In the genomic region with DNA sequence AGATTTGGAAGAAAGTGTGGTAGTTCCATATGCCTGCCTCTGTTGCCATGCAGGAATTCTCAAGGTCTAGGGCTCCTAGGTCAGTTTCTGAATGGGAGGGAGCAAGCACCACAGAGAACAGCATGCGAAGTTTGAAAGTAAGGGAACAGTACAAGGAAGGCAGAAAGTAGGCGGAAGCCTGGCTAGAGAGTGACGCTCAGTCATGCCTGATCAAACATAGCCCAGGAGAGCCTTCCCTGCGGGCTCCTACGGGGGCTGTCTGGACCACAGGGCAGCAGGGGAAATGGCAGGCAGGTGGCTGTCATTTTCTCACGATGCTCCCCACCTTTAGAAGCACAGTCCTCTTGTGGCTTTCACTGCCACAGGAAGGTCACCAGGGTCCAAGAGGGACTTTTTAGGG, we compare ENCODE assay signal across 35 cellular contexts.
"Had no signal": no experiment of that assay in that cellular context is flagged by ENCODE, and none has a peak within 500 bp of the region (broad histone marks: within the 10 kb centered on the region; RNA-seq: fewer than 3 reads in every experiment).

No MANE protein-coding gene starts in this region.

- H3K9me3 Mint-ChIP-seq: activated CD4-positive, alpha-beta memory T cell treated with anti-CD3 and anti-CD28 coated beads, Interleukin-2, amount 10 ng/mL, durations not matched to agents 7 days and 5 days; activated naive CD8-positive, alpha-beta T cell treated with anti-CD3 and anti-CD28 coated beads for 36 hours; central memory CD8-positive, alpha-beta T cell had no signal

- H3K36me3 ChIP-seq: brain microvascular endothelial cell, Peyer's patch had no signal

- H3K4me3 Mint-ChIP-seq: activated B cell treated with CpG ODN at 0.5 μM for 24 hours; activated CD4-positive, alpha-beta memory T cell treated with anti-CD3 and anti-CD28 coated beads, Interleukin-2, amount 10 ng/mL, durations not matched to agents 7 days and 5 days; activated CD8-positive, alpha-beta memory T cell treated with anti-CD3 and anti-CD28 coated beads, Interleukin-2, amount 10 ng/mL, durations not matched to agents 7 days and 5 days; activated naive CD8-positive, alpha-beta T cell treated with anti-CD3 and anti-CD28 coated beads for 36 hours; central memory CD8-positive, alpha-beta T cell had no signal

- DNase-seq: activated B cell treated with CpG ODN at 0.5 μM for 24 hours; activated CD4-positive, alpha-beta memory T cell treated with anti-CD3 and anti-CD28 coated beads, Interleukin-2, amount 10 ng/mL, durations not matched to agents 7 days and 5 days; activated CD4-positive, alpha-beta T cell treated with anti-CD3 and anti-CD28 coated beads for 1 hour; activated CD4-positive, alpha-beta T cell treated with anti-CD3 and anti-CD28 coated beads for 48 hours; activated CD8-positive, alpha-beta memory T cell treated with anti-CD3 and anti-CD28 coated beads for 24 hours; activated CD8-positive, alpha-beta memory T cell treated with anti-CD3 and anti-CD28 coated beads, Interleukin-2, amount 10 ng/mL, durations not matched to agents 7 days and 5 days; activated CD8-positive, alpha-beta memory T cell treated with anti-CD3 and anti-CD28 coated beads, Interleukin-2, amount 50 U/mL, for 48 hours; activated effector memory CD4-positive, alpha-beta T cell treated with Interleukin-2 at 50 U/mL for 16 hours; activated naive CD4-positive, alpha-beta T cell treated with anti-CD3 and anti-CD28 coated beads, Interleukin-2, amount 50 U/mL, for 16 hours; activated naive CD8-positive, alpha-beta T cell treated with anti-CD3 and anti-CD28 coated beads for 36 hours; activated T-cell treated with anti-CD3 and anti-CD28 coated beads, Interleukin-2, amount 50 U/mL, for 48 hours; amniotic stem cell; aorta; brain microvascular endothelial cell; NCI-H1092 treated with DMSO at 0.1 percent for 48 hours; NCI-H1417; NCI-H146; NCI-H187; NCI-H2029 treated with DMSO at 0.1 percent for 48 hours; NCI-H2107; NCI-H2171; NCI-H510A; NCI-H526; NCI-H748 treated with DMSO at 0.1 percent for 48 hours; NK-92 treated with Interleukin-12 subunit alpha and Interleukin-12 subunit beta, amount 100 ng/mL, for 24 hours; PC-3; Peyer's patch; RPMI8226; SIG-M5; T-helper 1 cell; T-helper 2 cell; T-helper 9 cell had no signal

- ATAC-seq: activated CD8-positive, alpha-beta memory T cell treated with anti-CD3 and anti-CD28 coated beads, Interleukin-2, amount 10 ng/mL, durations not matched to agents 7 days and 5 days; PC-3; SK-N-SH treated with all-trans-retinoic acid at 6 μM for 48 hours had no signal

- H3K27me3 ChIP-seq: brain microvascular endothelial cell, Peyer's patch had no signal

- H3K4me1 Mint-ChIP-seq: activated B cell treated with CpG ODN at 0.5 μM for 24 hours; activated CD4-positive, alpha-beta memory T cell treated with anti-CD3 and anti-CD28 coated beads, Interleukin-2, amount 10 ng/mL, durations not matched to agents 7 days and 5 days; activated CD8-positive, alpha-beta memory T cell treated with anti-CD3 and anti-CD28 coated beads, Interleukin-2, amount 10 ng/mL, durations not matched to agents 7 days and 5 days; activated naive CD8-positive, alpha-beta T cell treated with anti-CD3 and anti-CD28 coated beads for 36 hours; central memory CD8-positive, alpha-beta T cell had no signal

- H3K4me1 ChIP-seq: Peyer's patch had no signal

- H3K4me3 ChIP-seq: Peyer's patch had no signal

- H3K27ac ChIP-seq: brain microvascular endothelial cell, Peyer's patch, VCaP had no signal

- H3K9me3 ChIP-seq: Peyer's patch had no signal

- H3K36me3 Mint-ChIP-seq: activated CD8-positive, alpha-beta memory T cell treated with anti-CD3 and anti-CD28 coated beads, Interleukin-2, amount 10 ng/mL, durations not matched to agents 7 days and 5 days; activated naive CD8-positive, alpha-beta T cell treated with anti-CD3 and anti-CD28 coated beads for 36 hours had no signal

- H3K27ac Mint-ChIP-seq: activated B cell treated with CpG ODN at 0.5 μM for 24 hours; activated CD4-positive, alpha-beta memory T cell treated with anti-CD3 and anti-CD28 coated beads, Interleukin-2, amount 10 ng/mL, durations not matched to agents 7 days and 5 days; activated CD8-positive, alpha-beta memory T cell treated with anti-CD3 and anti-CD28 coated beads, Interleukin-2, amount 10 ng/mL, durations not matched to agents 7 days and 5 days; activated naive CD8-positive, alpha-beta T cell treated with anti-CD3 and anti-CD28 coated beads for 36 hours had no signal
